Comparison of ENCODE assay signal across 1 cellular context in the genomic region with DNA sequence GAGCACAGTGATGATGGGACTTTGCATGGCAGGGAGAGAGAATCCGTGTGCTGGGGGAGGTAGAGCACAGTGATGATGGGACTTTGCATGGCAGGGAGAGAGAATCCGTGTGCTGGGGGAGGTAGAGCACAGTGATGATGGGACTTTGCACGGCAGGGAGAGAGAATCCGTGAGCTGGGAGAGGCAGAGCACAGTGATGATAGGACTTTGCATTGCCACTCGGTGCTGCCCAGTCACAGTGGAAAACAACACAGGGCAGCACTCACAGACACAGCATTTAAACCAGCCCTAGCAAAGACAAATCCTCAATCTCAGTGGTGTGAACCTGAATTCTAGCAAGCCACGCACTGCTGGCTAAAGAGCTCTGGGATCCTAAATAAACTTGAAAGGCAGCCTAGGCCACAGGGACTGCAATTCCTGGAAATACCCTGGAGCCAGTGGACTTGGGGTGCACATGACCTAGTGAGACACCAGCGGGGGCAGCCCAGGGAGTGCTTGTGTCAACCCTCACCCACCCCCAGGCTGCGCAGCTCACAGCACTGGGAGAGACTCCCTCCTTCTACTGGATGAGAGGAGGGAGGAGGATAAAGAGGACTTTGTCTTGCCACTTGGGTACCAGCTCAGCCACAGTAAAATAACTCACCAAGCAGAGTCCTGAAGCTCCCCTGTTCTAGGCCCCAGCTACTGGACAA.
TF ChIP-seq lines count a peak whose summit lies in the region.

No MANE protein-coding gene starts in this region.

TF ChIP-seq in H1, 55 proteins besides CTCF, POLR2A, EP300 and RAD21 (continued from another document):
- no peak for TF ChIP-seq ATF2 (IDR thresholded peaks at IDR 0.05; ENCODE audit: low read length)
- no peak for TF ChIP-seq HDAC2 (IDR thresholded peaks at IDR 0.05; ENCODE audit: borderline replicate concordance in 1 of 2, low read depth in 2 of 2, low read length in 2 of 2)
- TF ChIP-seq YY1 (IDR thresholded peaks at IDR 0.05; ENCODE audit: low read depth, low read length), result no peak
